In the genomic region with DNA sequence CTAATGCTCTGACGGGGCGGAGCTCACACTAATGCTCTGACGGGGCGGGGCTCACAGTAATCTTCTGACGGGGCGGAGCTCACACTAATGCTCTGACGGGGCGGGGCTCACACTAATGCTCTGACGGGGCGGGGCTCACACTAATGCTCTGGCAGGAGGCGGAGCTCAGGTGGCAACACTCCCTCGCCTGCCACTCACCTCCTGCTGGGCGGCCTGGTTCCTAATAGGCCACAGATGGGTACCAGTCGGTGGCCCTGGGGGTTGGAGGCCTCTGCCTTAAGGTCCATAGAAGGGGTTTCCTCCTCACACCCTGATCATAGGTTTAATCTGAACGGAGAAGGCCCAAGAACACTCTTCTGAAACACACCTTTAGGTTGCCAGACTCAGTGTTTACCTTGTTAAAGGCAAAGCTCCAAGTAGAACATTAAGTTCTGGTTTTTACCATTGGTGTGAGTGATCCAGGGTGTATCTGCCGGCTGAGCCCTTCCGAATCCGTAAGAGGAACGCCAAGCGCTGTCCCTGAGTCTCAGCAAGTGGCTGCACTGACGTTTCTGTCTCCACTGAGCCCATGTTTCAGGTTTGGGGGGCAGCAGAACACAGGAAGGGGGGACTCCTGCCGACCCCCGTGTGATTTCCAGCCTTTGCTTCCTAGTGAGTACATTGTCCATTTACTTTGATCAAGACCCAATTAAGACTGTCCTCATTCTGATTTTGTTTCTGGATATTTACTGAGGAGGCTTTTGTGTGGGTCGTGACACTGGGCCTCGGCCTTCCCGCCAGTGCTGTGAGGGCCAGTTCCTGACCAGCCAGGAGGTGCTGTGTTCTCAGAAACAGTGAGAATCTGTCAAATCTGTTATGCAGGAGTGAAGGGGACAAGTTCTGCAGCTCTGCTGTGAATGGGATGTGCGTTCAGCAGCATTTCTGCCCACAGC, we compare ENCODE assay signal across 27 cellular contexts. TPM values are rescaled to one million over a fixed set of nuclear protein-coding genes. Genes with fewer than 3 reads are reported as not detected.
DNase-seq lines count a peak whose midpoint lies in the region; ATAC-seq and TF ChIP-seq lines count a peak whose summit lies in the region.
"Had no signal": no experiment of that assay in that cellular context is flagged by ENCODE, and none has a peak within 500 bp of the region (broad histone marks: within the 10 kb centered on the region; RNA-seq: fewer than 3 reads in every experiment).

No MANE protein-coding gene starts in this region.

- 0 out of 2 replicates have a peak overlapping the region, but pooled peaks have one; percentile 34 for H3K23ac ChIP-seq in IMR-90 (ENCODE audit: low read depth, low read length)

- H2BK15ac ChIP-seq in IMR-90 (ENCODE audit: low read depth, low read length) = peak overlapping the region; percentile 93; the same call in 2 of the 3 replicates

- TF ChIP-seq RAD21 in IMR-90 (IDR thresholded peaks at IDR 0.05; ENCODE audit: low read length) = no peak

- no peaks in the 10 kb centered on the region; a peak in 1 of 4 replicates for H3K79me1 ChIP-seq in IMR-90 (ENCODE audit: low read depth in 1 of 2, low read length in 2 of 2)

- peak overlapping the region; percentile 63 to 80; a peak in 2 of 4 replicates for H4K8ac ChIP-seq in IMR-90 (ENCODE audit: low read depth in 2 of 2, low read length in 2 of 2)

- peak overlapping the region; percentile 57 for H2BK20ac ChIP-seq in IMR-90 (ENCODE audit: low read depth, low read length)

- no peak for TF ChIP-seq CTCF in IMR-90 (conservative IDR thresholded peaks at IDR 0.05; ENCODE audit: low read depth, low read length)
- no peak for TF ChIP-seq CTCF in coronary artery (IDR thresholded peaks at IDR 0.05)
- TF ChIP-seq CTCF in psoas muscle (IDR thresholded peaks at IDR 0.05) = no peak
- no peak for TF ChIP-seq CTCF in gastrocnemius medialis (IDR thresholded peaks at IDR 0.05 in 4 of 5, conservative IDR thresholded peaks at IDR 0.05 in 1 of 5)

- H3K4me1 Mint-ChIP-seq in activated CD4-positive, alpha-beta T cell treated with anti-CD3 and anti-CD28 coated beads, Interleukin-2, amount 10 ng/mL, durations not matched to agents 7 days and 5 days = no peaks in the 10 kb centered on the region

- H3K36me3 ChIP-seq in IMR-90 (ENCODE audit: control insufficient read depth, insufficient read depth, low read length) (no peaks in the 10 kb centered on the region), psoas muscle (ENCODE audit: insufficient read depth in 1 of 2, low read depth in 1 of 2) (no peaks in the 10 kb centered on the region), gastrocnemius medialis (no peaks in the 10 kb centered on the region)
- H3K36me3 ChIP-seq: heart right ventricle, tibial nerve had no signal

- H3K36me3 Mint-ChIP-seq in activated CD4-positive, alpha-beta T cell treated with anti-CD3 and anti-CD28 coated beads, Interleukin-2, amount 10 ng/mL, durations not matched to agents 7 days and 5 days (ENCODE audit: low read depth) = no peaks in the 10 kb centered on the region

- H3K4me3 Mint-ChIP-seq in activated CD4-positive, alpha-beta T cell treated with anti-CD3 and anti-CD28 coated beads, Interleukin-2, amount 10 ng/mL, durations not matched to agents 7 days and 5 days = no peak overlapping the region
- H3K4me3 Mint-ChIP-seq: nephron progenitor cell; stimulated activated naive CD8-positive, alpha-beta T cell treated with anti-CD3 and anti-CD28 coated beads, Interleukin-15, Interleukin-2, amounts not matched to agents 100 ng/mL and 50 ng/mL, for 24 hours; T-helper 1 cell treated with Interleukin-12 subunit alpha and Interleukin-12 subunit beta and Interleukin-4 antibody, amounts not matched to agents 30 μg/mL and 1 μg/mL, for 36 hours had no signal

- TF ChIP-seq POLR2A in IMR-90 (IDR thresholded peaks at IDR 0.05; ENCODE audit: low read depth, low read length) (no peak), gastrocnemius medialis (IDR thresholded peaks at IDR 0.05) (no peak)

- H3K27me3 Mint-ChIP-seq in activated CD4-positive, alpha-beta T cell treated with anti-CD3 and anti-CD28 coated beads, Interleukin-2, amount 10 ng/mL, durations not matched to agents 7 days and 5 days = no peaks in the 10 kb centered on the region
- H3K27me3 Mint-ChIP-seq: stimulated activated naive CD8-positive, alpha-beta T cell treated with anti-CD3 and anti-CD28 coated beads, Interleukin-15, Interleukin-2, amounts not matched to agents 100 ng/mL and 50 ng/mL, for 24 hours had no signal

- H3K9me3 Mint-ChIP-seq in activated CD4-positive, alpha-beta T cell treated with anti-CD3 and anti-CD28 coated beads, Interleukin-2, amount 10 ng/mL, durations not matched to agents 7 days and 5 days = peaks cover 2% of the 10 kb centered on the region
- H3K9me3 Mint-ChIP-seq: T-helper 1 cell treated with Interleukin-12 subunit alpha and Interleukin-12 subunit beta and Interleukin-4 antibody, amounts not matched to agents 30 μg/mL and 1 μg/mL, for 36 hours had no signal

- in situ Hi-C loops in IMR-90 (cut with MboI; ENCODE audit: low sequenced_read_pairs) (no loop called here), gastrocnemius medialis (cut with MboI; ENCODE audit: low sequenced_read_pairs in 4 of 4) (no loop called here)

- H4K5ac ChIP-seq in IMR-90 (ENCODE audit: low read depth, low read length) = no peak overlapping the region

- POLR2A ChIA-PET in activated CD4-positive, alpha-beta T cell treated with anti-CD3 and anti-CD28 coated beads, Interleukin-2, amount 10 ng/mL, durations not matched to agents 7 days and 5 days (lab: Charles Lee) = interaction anchor here (0.6 kb wide), 1 partner anchor 55 kb away, joined by 3 read pairs; no protein-coding TSS in a partner anchor
- POLR2A ChIA-PET in IMR-90 (lab: Charles Lee; ENCODE audit: unreplicated experiment) = no interaction called here

- H2BK120ac ChIP-seq in IMR-90 (ENCODE audit: low read depth, low read length) = peak overlapping the region; percentile 97

- no peaks in the 10 kb centered on the region for H3K27me3 ChIP-seq in IMR-90 (ENCODE audit: control insufficient read depth, insufficient read depth, low read length)
- H3K27me3 ChIP-seq in psoas muscle (ENCODE audit: insufficient read depth in 3 of 3, low read length in 2 of 3) = peaks cover 0 to 1% (median 0%) of the 10 kb centered on the region in 3 donors
- H3K27me3 ChIP-seq in gastrocnemius medialis = no peaks in the 10 kb centered on the region
- H3K27me3 ChIP-seq: tibial nerve had no signal

- H3K4me2 ChIP-seq in IMR-90 (ENCODE audit: low read depth, low read length) = no peak overlapping the region
- H3K4me2 ChIP-seq: smooth muscle cell had no signal

- H3K14ac ChIP-seq in IMR-90 (replicated peaks; ENCODE audit: low read depth, low read length) = peak overlapping the region; percentile 83

- dilution Hi-C loops in IMR-90 (cut with HindIII; ENCODE audit: low sequenced_read_pairs, unreplicated experiment) = no loop called here

- peak overlapping the region; percentile 69 for H3K27ac Mint-ChIP-seq in activated CD4-positive, alpha-beta T cell treated with anti-CD3 and anti-CD28 coated beads, Interleukin-2, amount 10 ng/mL, durations not matched to agents 7 days and 5 days
- H3K27ac Mint-ChIP-seq: nephron progenitor cell; stimulated activated naive CD8-positive, alpha-beta T cell treated with anti-CD3 and anti-CD28 coated beads, Interleukin-15, Interleukin-2, amounts not matched to agents 100 ng/mL and 50 ng/mL, for 24 hours; T-helper 1 cell treated with Interleukin-12 subunit alpha and Interleukin-12 subunit beta and Interleukin-4 antibody, amounts not matched to agents 30 μg/mL and 1 μg/mL, for 36 hours had no signal

- no peak for DNase-seq in activated CD4-positive, alpha-beta T cell treated with anti-CD3 and anti-CD28 coated beads, Interleukin-2, amount 10 ng/mL, durations not matched to agents 7 days and 5 days
- no peak for DNase-seq in activated CD4-positive, alpha-beta T cell treated with anti-CD3 and anti-CD28 coated beads for 4 hours
- DNase-seq in IMR-90 (no peak), coronary artery (ENCODE audit: low spot score) (peak; percentile 22), psoas muscle (peak; percentile 7 to 17), cortex of kidney (lab: John Stamatoyannopoulos, UW) (no peak), gastrocnemius medialis (no peak)
- no peak for DNase-seq in stimulated activated CD4-positive, alpha-beta T cell treated with anti-CD3 and anti-CD28 coated beads, Interleukin-1b, Interleukin-23, amount 100 ng/mL, for 48 hours
- DNase-seq: activated CD8-positive, alpha-beta memory T cell treated with anti-CD3 and anti-CD28 coated beads, Interleukin-2, amount 50 U/mL, for 48 hours; activated gamma-delta T cell treated with Interleukin-2 at 50 U/mL for 16 hours; amniotic stem cell; DMS79 treated with DMSO at 0.1 percent for 48 hours; heart right ventricle; Kasumi-1; NCI-H1092 treated with DMSO at 0.1 percent for 48 hours; NCI-H2029; nephron progenitor cell; stimulated activated CD4-positive, alpha-beta T cell treated with anti-CD3 and anti-CD28 coated beads, Interleukin-4, amount 100 ng/mL, for 1 hour had no signal

- H2AK9ac ChIP-seq in IMR-90 (replicated peaks; ENCODE audit: low read depth, low read length, poor library complexity) = no peak overlapping the region

- H4K91ac ChIP-seq in IMR-90 (ENCODE audit: insufficient read depth, low read depth, low read length) = peak overlapping the region; percentile 95

- 97% methylated on average over 5 of the region's 27 CpGs; no CpG with 5 or more reads in 1 of the 2 experiments for WGBS in IMR-90 (ENCODE audit: extremely low coverage in 2 of 2, insufficient read length in 1 of 2), 2 experiments
- WGBS in psoas muscle, 3 donors = 89 to 95% (median 93%) methylated on average over 23 to 25 of the region's 27 CpGs

- H3K27ac ChIP-seq in IMR-90 (ENCODE audit: insufficient read depth, low read length) (no peak overlapping the region), coronary artery (no peak overlapping the region), psoas muscle (no peak overlapping the region), gastrocnemius medialis (no peak overlapping the region)
- H3K27ac ChIP-seq: heart right ventricle, tibial nerve had no signal

- no peaks in the 10 kb centered on the region for H4K20me1 ChIP-seq in IMR-90 (ENCODE audit: insufficient read depth, low read length)

- intact Hi-C loops in IMR-90 (cut with micrococcal nuclease) (no loop called here), psoas muscle (cut with DNase I) (no loop called here), gastrocnemius medialis (cut with DNase I; ENCODE audit: low total_unique reads) (no loop called here)

- H3K4me1 ChIP-seq in IMR-90 (ENCODE audit: control insufficient read depth, insufficient read depth, low read length) (peaks cover 19% of the 10 kb centered on the region), psoas muscle (no peaks in the 10 kb centered on the region), gastrocnemius medialis (no peaks in the 10 kb centered on the region)
- H3K4me1 ChIP-seq: Caco-2, tibial nerve had no signal

- ATAC-seq in IMR-90 (ENCODE audit: low read depth) = no peak
- ATAC-seq in psoas muscle = no peak
- ATAC-seq in gastrocnemius medialis = no peak
- ATAC-seq: GM12878, heart right ventricle had no signal

- H3K9ac ChIP-seq in IMR-90 (ENCODE audit: low read depth, low read length) = no peak overlapping the region

- H2AFZ ChIP-seq in IMR-90 (replicated peaks; ENCODE audit: low read length, poor library complexity) = peak overlapping the region; percentile 16

- H3K9me3 ChIP-seq in IMR-90 (ENCODE audit: control insufficient read depth, insufficient read depth, low read length) (no peaks in the 10 kb centered on the region), psoas muscle (no peaks in the 10 kb centered on the region), gastrocnemius medialis (no peaks in the 10 kb centered on the region)
- H3K9me3 ChIP-seq: Caco-2, heart right ventricle, tibial nerve had no signal

- CTCF ChIA-PET in activated CD4-positive, alpha-beta T cell treated with anti-CD3 and anti-CD28 coated beads, Interleukin-2, amount 10 ng/mL, durations not matched to agents 7 days and 5 days (lab: Charles Lee) = no interaction called here
- CTCF ChIA-PET in IMR-90 (lab: Yijun Ruan, JAX) = no interaction called here

- no peak overlapping the region for H3K56ac ChIP-seq in IMR-90 (ENCODE audit: extremely low read depth, insufficient read depth, low read length)

- H3K18ac ChIP-seq in IMR-90 (ENCODE audit: low read depth, low read length) = peak overlapping the region; percentile 14; the same call in 1 of the 2 replicates

- no peak overlapping the region for H3K4me3 ChIP-seq in IMR-90 (ENCODE audit: insufficient read depth, low read depth, low read length)
- H3K4me3 ChIP-seq in coronary artery = no peak overlapping the region
- H3K4me3 ChIP-seq in psoas muscle = no peak overlapping the region
- no peak overlapping the region for H3K4me3 ChIP-seq in gastrocnemius medialis
- H3K4me3 ChIP-seq: GM12878, heart right ventricle, smooth muscle cell, tibial nerve had no signal

- H3K9me1 ChIP-seq in IMR-90 (ENCODE audit: insufficient read depth, low read length) = peaks cover 22% of the 10 kb centered on the region; the same call in 1 of the 2 replicates

- H2BK5ac ChIP-seq in IMR-90 (ENCODE audit: low read depth, low read length, poor library complexity, severe bottlenecking) = no peak overlapping the region

- H3K4ac ChIP-seq in IMR-90 (ENCODE audit: low read depth, low read length) = peak overlapping the region; percentile 95

- BruUV-seq in IMR-90 (replicated peaks; lab: Mats Ljungman, UMichigan) = no TSS peak

- H2AK5ac ChIP-seq in IMR-90 (ENCODE audit: low read depth, low read length) = peak overlapping the region; percentile 100

RNA-seq across cellular contexts. Expression of a gene that starts 24.6 kb away (rescaled TPM):
- total RNA-seq in activated CD4-positive, alpha-beta T cell treated with anti-CD3 and anti-CD28 coated beads, Interleukin-2, amount 10 ng/mL, durations not matched to agents 7 days and 5 days = under 1 TPM in 1 of 2 experiments, not detected in 1; 0.17 TPM
- total RNA-seq in IMR-90 (2012; rRNA removed) (not detected in 2 replicates), psoas muscle (10 to 100 TPM in 1 of 4 donors, 1 to 10 TPM in 3; 1.3 to 13.4 (median 9.0) TPM), gastrocnemius medialis (10 to 100 TPM; 11.6 to 39.0 (median 27.2) TPM)
- polyA plus RNA-seq in IMR-90 (2012; rRNA removed) (not detected in 2 replicates), psoas muscle (10 to 100 TPM in 2 of 3 donors, under 1 TPM in 1; 0.42 to 15.5 (median 14.5) TPM)
- not detected in 2 replicates for polyA plus RNA-seq in IMR-90 (2012; cell fraction: cytosol; rRNA removed)
- 0.03 TPM in 1 of 2 replicates, not detected in the other for polyA plus RNA-seq in IMR-90 (2012; cell fraction: nucleus; rRNA removed; ENCODE audit: low replicate concordance)
- total RNA-seq: Caco-2, dermis microvascular lymphatic vessel endothelial cell, mononuclear cell, pulmonary artery endothelial cell, smooth muscle cell, tibial nerve had no signal
- polyA plus RNA-seq: smooth muscle cell had no signal

RNA-seq across cellular contexts. Expression of a gene that starts 51.2 kb away (rescaled TPM):
- total RNA-seq in activated CD4-positive, alpha-beta T cell treated with anti-CD3 and anti-CD28 coated beads, Interleukin-2, amount 10 ng/mL, durations not matched to agents 7 days and 5 days = 1 to 10 TPM; 8.0 to 8.7 TPM
- total RNA-seq in IMR-90 (2012; rRNA removed) (3.9 and 4.4 TPM in 2 replicates), psoas muscle (1 to 10 TPM; 6.9 to 9.6 (median 7.4) TPM), gastrocnemius medialis (10 to 100 TPM in 1 of 4 donors, 1 to 10 TPM in 3; 5.7 to 11.1 (median 7.8) TPM)
- polyA plus RNA-seq in IMR-90 (2012; rRNA removed) (3.2 TPM in 2 replicates), psoas muscle (10 to 100 TPM in 1 of 3 donors, 1 to 10 TPM in 2; 4.1 to 11.2 (median 5.5) TPM)
- 2.2 and 2.4 TPM in 2 replicates for polyA plus RNA-seq in IMR-90 (2012; cell fraction: cytosol; rRNA removed)
- polyA plus RNA-seq in IMR-90 (2012; cell fraction: nucleus; rRNA removed; ENCODE audit: low replicate concordance) = 1.5 and 2.8 TPM in 2 replicates

RNA-seq across cellular contexts. Expression of a gene that starts 51.4 kb away (rescaled TPM):
- 100 to 1,000 TPM; 130 to 150 TPM for total RNA-seq in activated CD4-positive, alpha-beta T cell treated with anti-CD3 and anti-CD28 coated beads, Interleukin-2, amount 10 ng/mL, durations not matched to agents 7 days and 5 days
- total RNA-seq in IMR-90 (2012; rRNA removed) (105 and 122 TPM in 2 replicates), psoas muscle (100 to 1,000 TPM; 269 to 363 (median 314) TPM), gastrocnemius medialis (100 to 1,000 TPM; 146 to 277 (median 207) TPM)
- polyA plus RNA-seq in IMR-90 (2012; rRNA removed) (120 and 121 TPM in 2 replicates), psoas muscle (100 to 1,000 TPM; 160 to 205 (median 205) TPM)
- 120 and 126 TPM in 2 replicates for polyA plus RNA-seq in IMR-90 (2012; cell fraction: cytosol; rRNA removed)
- polyA plus RNA-seq in IMR-90 (2012; cell fraction: nucleus; rRNA removed; ENCODE audit: low replicate concordance) = 104 and 113 TPM in 2 replicates

Comparison
In these comparisons a context has a peak if more than half of its experiments do, and no peak if none do; other contexts are left out.
1. DNase-seq: peak in coronary artery (single experiment) and psoas muscle (2 of 2); none in activated CD4-positive, alpha-beta T cell treated with anti-CD3 and anti-CD28 coated beads, Interleukin-2, amount 10 ng/mL, durations not matched to agents 7 days and 5 days (single experiment), activated CD4-positive, alpha-beta T cell treated with anti-CD3 and anti-CD28 coated beads for 4 hours (0 of 2), IMR-90 (single experiment), stimulated activated CD4-positive, alpha-beta T cell treated with anti-CD3 and anti-CD28 coated beads, Interleukin-1b, Interleukin-23, amount 100 ng/mL, for 48 hours (single experiment), cortex of kidney (single experiment) and gastrocnemius medialis (0 of 2).